Comparison of ENCODE assay signal across 12 cellular contexts in genomic region chr4:1928356-1929235, GRCh38. TPM values are rescaled to one million over a fixed set of nuclear protein-coding genes. Genes with fewer than 3 reads are reported as not detected.
A peak's percentile ranks its signal among the peaks of the same experiment; 100 is the strongest.
DNase-seq lines count a peak whose midpoint lies in the region; TF ChIP-seq lines count a peak whose summit lies in the region.
"Had no signal": no experiment of that assay in that cellular context is flagged by ENCODE, and none has a peak within 500 bp of the region (broad histone marks: within the 10 kb centered on the region; RNA-seq: fewer than 3 reads in every experiment).

No MANE protein-coding gene starts in this region.

- H3K36me3 Mint-ChIP-seq in activated CD4-positive, alpha-beta T cell treated with anti-CD3 and anti-CD28 coated beads, Interleukin-2, amount 10 ng/mL, durations not matched to agents 24 days and 14 days (ENCODE audit: low read depth) = peaks cover 43% of the 10 kb centered on the region
- H3K36me3 Mint-ChIP-seq in dendritic cell treated with granulocyte-macrophage colony-stimulating factor and Interleukin-4, amounts not matched to agents 40 ng/mL and 50 ng/mL, for 4 days (ENCODE audit: low read depth) = peaks cover 67% of the 10 kb centered on the region
- peaks cover 13% of the 10 kb centered on the region for H3K36me3 Mint-ChIP-seq in progenitor cell of endocrine pancreas (ENCODE audit: insufficient read depth)

- no peak overlapping the region for H3K27ac ChIP-seq in right atrium auricular region
- H3K27ac ChIP-seq: KMS-11, tibial nerve had no signal

- H3K4me3 ChIP-seq in right atrium auricular region = no peak overlapping the region
- H3K4me3 ChIP-seq: tibial nerve had no signal

- no peaks in the 10 kb centered on the region for H3K27me3 ChIP-seq in right atrium auricular region
- H3K27me3 ChIP-seq: tibial nerve had no signal

- peak overlapping the region; percentile 59 for H3K27ac Mint-ChIP-seq in activated CD4-positive, alpha-beta T cell treated with anti-CD3 and anti-CD28 coated beads, Interleukin-2, amount 10 ng/mL, durations not matched to agents 24 days and 14 days
- H3K27ac Mint-ChIP-seq in dendritic cell treated with granulocyte-macrophage colony-stimulating factor and Interleukin-4, amounts not matched to agents 40 ng/mL and 50 ng/mL, for 4 days = peak overlapping the region; percentile 0
- peak overlapping the region; percentile 76 for H3K27ac Mint-ChIP-seq in progenitor cell of endocrine pancreas

- no peaks in the 10 kb centered on the region for H3K4me1 ChIP-seq in right atrium auricular region
- H3K4me1 ChIP-seq: tibial nerve had no signal

- no peaks in the 10 kb centered on the region for H3K27me3 Mint-ChIP-seq in activated CD4-positive, alpha-beta T cell treated with anti-CD3 and anti-CD28 coated beads, Interleukin-2, amount 10 ng/mL, durations not matched to agents 24 days and 14 days
- H3K27me3 Mint-ChIP-seq in dendritic cell treated with granulocyte-macrophage colony-stimulating factor and Interleukin-4, amounts not matched to agents 40 ng/mL and 50 ng/mL, for 4 days = no peaks in the 10 kb centered on the region
- no peaks in the 10 kb centered on the region for H3K27me3 Mint-ChIP-seq in progenitor cell of endocrine pancreas

- H3K4me1 Mint-ChIP-seq in activated CD4-positive, alpha-beta T cell treated with anti-CD3 and anti-CD28 coated beads, Interleukin-2, amount 10 ng/mL, durations not matched to agents 24 days and 14 days = peaks cover 9% of the 10 kb centered on the region
- H3K4me1 Mint-ChIP-seq in dendritic cell treated with granulocyte-macrophage colony-stimulating factor and Interleukin-4, amounts not matched to agents 40 ng/mL and 50 ng/mL, for 4 days (ENCODE audit: low read depth) = peaks cover 8% of the 10 kb centered on the region
- H3K4me1 Mint-ChIP-seq in progenitor cell of endocrine pancreas (ENCODE audit: low read depth) = peaks cover 2% of the 10 kb centered on the region

- no peak overlapping the region for H3K4me3 Mint-ChIP-seq in activated CD4-positive, alpha-beta T cell treated with anti-CD3 and anti-CD28 coated beads, Interleukin-2, amount 10 ng/mL, durations not matched to agents 24 days and 14 days
- H3K4me3 Mint-ChIP-seq in dendritic cell treated with granulocyte-macrophage colony-stimulating factor and Interleukin-4, amounts not matched to agents 40 ng/mL and 50 ng/mL, for 4 days = no peak overlapping the region
- no peak overlapping the region for H3K4me3 Mint-ChIP-seq in progenitor cell of endocrine pancreas (ENCODE audit: low read depth)
- H3K4me3 Mint-ChIP-seq: activated T-cell treated with anti-CD3 and anti-CD28 coated beads, Interleukin-2, amount 50 U/mL, for 4 hours had no signal

- no peaks in the 10 kb centered on the region for H3K9me3 Mint-ChIP-seq in activated CD4-positive, alpha-beta T cell treated with anti-CD3 and anti-CD28 coated beads, Interleukin-2, amount 10 ng/mL, durations not matched to agents 24 days and 14 days
- H3K9me3 Mint-ChIP-seq in dendritic cell treated with granulocyte-macrophage colony-stimulating factor and Interleukin-4, amounts not matched to agents 40 ng/mL and 50 ng/mL, for 4 days = no peaks in the 10 kb centered on the region
- H3K9me3 Mint-ChIP-seq in progenitor cell of endocrine pancreas (ENCODE audit: low read depth) = no peaks in the 10 kb centered on the region
- H3K9me3 Mint-ChIP-seq: activated T-cell treated with anti-CD3 and anti-CD28 coated beads, Interleukin-2, amount 50 U/mL, for 4 hours had no signal

- intact Hi-C loops in activated CD4-positive, alpha-beta T cell treated with anti-CD3 and anti-CD28 coated beads, Interleukin-2, amount 10 ng/mL, durations not matched to agents 24 days and 14 days (cut with micrococcal nuclease) = no loop called here
- intact Hi-C loops in dendritic cell treated with granulocyte-macrophage colony-stimulating factor and Interleukin-4, amounts not matched to agents 40 ng/mL and 50 ng/mL, for 4 days (cut with micrococcal nuclease) = no loop called here

- no peak for DNase-seq in activated CD4-positive, alpha-beta T cell treated with anti-CD3 and anti-CD28 coated beads, Interleukin-2, amount 10 ng/mL, durations not matched to agents 24 days and 14 days
- DNase-seq in activated CD4-positive, alpha-beta T cell treated with anti-CD3 and anti-CD28 coated beads, Interleukin-2, amount 50 U/mL, for 48 hours = no peak
- DNase-seq in NOMO-1 treated with dmso at 0.1 percent for 144 hours (lab: John Stamatoyannopoulos, UW; ENCODE audit: unreplicated experiment) (peak; percentile 87), progenitor cell of endocrine pancreas (ENCODE audit: low spot score, unreplicated experiment) (no peak), right atrium auricular region (ENCODE audit: low spot score) (no peak), cortex of kidney (lab: John Stamatoyannopoulos, UW) (no peak), NCI-H2227 treated with DMSO at 0.1 percent for 48 hours (lab: John Stamatoyannopoulos, UW) (no peak)
- DNase-seq: activated T-cell treated with anti-CD3 and anti-CD28 coated beads, Interleukin-2, amount 50 U/mL, for 4 hours; right cardiac atrium had no signal

- H3K36me3 ChIP-seq in right atrium auricular region = peaks cover 8% of the 10 kb centered on the region

- no peaks in the 10 kb centered on the region for H3K9me3 ChIP-seq in right atrium auricular region
- H3K9me3 ChIP-seq: tibial nerve had no signal

- TF ChIP-seq CTCF in progenitor cell of endocrine pancreas (IDR thresholded peaks at IDR 0.05; ENCODE audit: unreplicated experiment) (no peak), right atrium auricular region (IDR thresholded peaks at IDR 0.05) (no peak)

RNA-seq across cellular contexts. Expression of gene NSD2, which starts 57.4 kb away (rescaled TPM):
- total RNA-seq in activated CD4-positive, alpha-beta T cell treated with anti-CD3 and anti-CD28 coated beads, Interleukin-2, amount 10 ng/mL, durations not matched to agents 24 days and 14 days = 208 and 214 TPM in 2 replicates
- total RNA-seq in progenitor cell of endocrine pancreas (212 and 214 TPM in 2 replicates), right atrium auricular region (10 to 100 TPM; 23.8 to 36.3 TPM)

Comparison
In these comparisons a context has a peak if more than half of its experiments do, and no peak if none do; other contexts are left out.
1. H3K27ac Mint-ChIP-seq: peak in every context shown above with its lines; median percentile 76 in progenitor cell of endocrine pancreas; 59 in activated CD4-positive, alpha-beta T cell treated with anti-CD3 and anti-CD28 coated beads, Interleukin-2, amount 10 ng/mL, durations not matched to agents 24 days and 14 days; 0 in dendritic cell treated with granulocyte-macrophage colony-stimulating factor and Interleukin-4, amounts not matched to agents 40 ng/mL and 50 ng/mL, for 4 days.